ENCODE assay signal across 24 cellular contexts in the genomic region with DNA sequence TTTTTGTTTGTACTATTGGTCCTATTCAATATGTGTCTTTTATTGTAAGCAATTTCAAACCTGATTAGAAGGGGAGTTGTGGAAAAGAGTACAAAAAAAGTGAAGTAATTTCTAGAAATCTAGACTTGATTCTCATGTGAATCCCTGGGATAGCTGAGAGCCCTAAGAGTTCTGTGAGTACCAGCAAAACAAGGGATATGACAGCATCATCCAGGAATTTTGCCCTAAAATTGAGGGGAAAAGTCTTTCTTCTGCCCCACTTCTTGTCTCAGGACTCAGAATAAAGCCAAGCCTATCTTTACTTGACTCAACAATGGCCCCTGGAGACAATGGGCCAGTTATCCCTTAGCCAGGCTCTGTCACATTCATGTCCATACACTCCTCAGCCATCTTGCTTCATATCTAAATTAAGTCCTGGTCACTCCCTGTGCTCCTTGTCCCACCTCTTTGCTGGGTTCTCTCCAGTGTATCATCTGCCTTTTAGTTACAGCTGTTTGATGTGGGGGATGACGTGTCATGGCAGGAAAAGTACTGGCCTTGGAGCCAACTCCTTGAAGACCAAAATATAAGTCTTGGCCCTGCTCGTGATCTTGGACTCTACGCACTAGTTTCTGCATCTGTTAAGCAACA.
DNase-seq lines count a peak whose midpoint lies in the region; ATAC-seq, FAIRE-seq and TF ChIP-seq lines count a peak whose summit lies in the region.
"Had no signal": no experiment of that assay in that cellular context is flagged by ENCODE, and none has a peak within 500 bp of the region (broad histone marks: within the 10 kb centered on the region; RNA-seq: fewer than 3 reads in every experiment).

No MANE protein-coding gene starts in this region.

- peaks cover 54% of the 10 kb centered on the region for H3K4me1 ChIP-seq in endothelial cell of umbilical vein (ENCODE audit: control insufficient read depth, extremely low read depth, insufficient read depth, low read length)
- no peaks in the 10 kb centered on the region for H3K4me1 ChIP-seq in naive thymus-derived CD4-positive, alpha-beta T cell (ENCODE audit: control insufficient read depth in 2 of 2, insufficient read depth in 2 of 2, low read length in 2 of 2)

- intact Hi-C loops in endothelial cell of umbilical vein (cut with micrococcal nuclease), result no loop called here
- intact Hi-C loops in naive thymus-derived CD4-positive, alpha-beta T cell (cut with micrococcal nuclease), result no loop called here
- intact Hi-C loops in CD14-positive monocyte (cut with micrococcal nuclease), result no loop called here

- peak; percentile 50 for FAIRE-seq in endothelial cell of umbilical vein (lab: Jason Lieb, UNC)
- FAIRE-seq: K562, keratinocyte had no signal

- H3K36me3 Mint-ChIP-seq in activated T-cell treated with anti-CD3 and anti-CD28 coated beads, Interleukin-2, amount 50 U/mL, for 72 hours (ENCODE audit: insufficient read depth in 2 of 2), result no peaks in the 10 kb centered on the region
- H3K36me3 Mint-ChIP-seq in naive thymus-derived CD4-positive, alpha-beta T cell, result peaks cover 0 to 5% (median 0%) of the 10 kb centered on the region in 5 donors
- H3K36me3 Mint-ChIP-seq in CD14-positive monocyte, result no peaks in the 10 kb centered on the region
- H3K36me3 Mint-ChIP-seq: activated naive CD8-positive, alpha-beta T cell treated with anti-CD3 and anti-CD28 coated beads for 36 hours; memory B cell had no signal

- H3K27me3 ChIP-seq in endothelial cell of umbilical vein (ENCODE audit: control insufficient read depth in 2 of 2, insufficient read depth in 2 of 2, low read length in 2 of 2), result no peaks in the 10 kb centered on the region
- no peaks in the 10 kb centered on the region for H3K27me3 ChIP-seq in naive thymus-derived CD4-positive, alpha-beta T cell (ENCODE audit: control insufficient read depth in 2 of 2, insufficient read depth in 2 of 2, low read length in 2 of 2)
- H3K27me3 ChIP-seq: hepatocyte, tibial artery had no signal

- TF ChIP-seq CTCF in AG10803 (conservative IDR thresholded peaks at IDR 0.05; ENCODE audit: low read length) (no peak), endothelial cell of umbilical vein (IDR thresholded peaks at IDR 0.05; ENCODE audit: extremely low read depth in 1 of 2, insufficient read depth in 1 of 2, low read depth in 1 of 2, low read length in 2 of 2) (no peak), omental fat pad (IDR thresholded peaks at IDR 0.05) (no peak), CD14-positive monocyte (IDR thresholded peaks at IDR 0.05) (no peak)

- ATAC-seq in omental fat pad (ENCODE audit: low FRiP score) (peak; percentile 67), GM18520 (IDR thresholded peaks at IDR 0.05; ENCODE audit: unreplicated experiment) (no peak)
- ATAC-seq in activated T-cell treated with anti-CD3 and anti-CD28 coated beads, Interleukin-2, amount 50 U/mL, for 72 hours (replicated peaks in 1 of 2), result no peak
- no peak for ATAC-seq in naive thymus-derived CD4-positive, alpha-beta T cell
- ATAC-seq: esophagus mucosa, K562 had no signal

- no peaks in the 10 kb centered on the region for H3K36me3 ChIP-seq in endothelial cell of umbilical vein (ENCODE audit: control insufficient read depth in 2 of 2, extremely low read depth in 1 of 2, insufficient read depth in 2 of 2, low read length in 2 of 2)
- no peaks in the 10 kb centered on the region for H3K36me3 ChIP-seq in naive thymus-derived CD4-positive, alpha-beta T cell (ENCODE audit: control insufficient read depth in 2 of 3, insufficient read depth in 3 of 3, low read length in 3 of 3)
- H3K36me3 ChIP-seq: tibial artery had no signal

- dilution Hi-C loops in endothelial cell of umbilical vein (cut with MboI; ENCODE audit: extremely low pct_ligation_motif_present, low sequenced_read_pairs), result no loop called here

- H3K9ac ChIP-seq in endothelial cell of umbilical vein (replicated peaks; ENCODE audit: extremely low read depth, insufficient read depth, low read length), result no peak overlapping the region

- H3K79me2 ChIP-seq in endothelial cell of umbilical vein (ENCODE audit: control insufficient read depth, insufficient read depth, low read length), result no peaks in the 10 kb centered on the region
- H3K79me2 ChIP-seq: hepatocyte had no signal

- no peak for TF ChIP-seq POLR2A in endothelial cell of umbilical vein (IDR thresholded peaks at IDR 0.05; ENCODE audit: low read depth, low read length)

- H3K4me3 ChIP-seq in AG10803 (ENCODE audit: low read length), result no peak overlapping the region
- H3K4me3 ChIP-seq in endothelial cell of umbilical vein (replicated peaks in 1 of 3; ENCODE audit: insufficient read depth in 1 of 3, low read depth in 1 of 3, low read length in 3 of 3), result no peak overlapping the region
- no peak overlapping the region for H3K4me3 ChIP-seq in naive thymus-derived CD4-positive, alpha-beta T cell (ENCODE audit: low read length)
- H3K4me3 ChIP-seq: hepatocyte, K562, tibial artery had no signal

- H3K9me3 ChIP-seq in endothelial cell of umbilical vein (replicated peaks; ENCODE audit: control insufficient read depth, insufficient read depth, low read length), result no peaks in the 10 kb centered on the region
- no peaks in the 10 kb centered on the region for H3K9me3 ChIP-seq in naive thymus-derived CD4-positive, alpha-beta T cell (ENCODE audit: control insufficient read depth in 2 of 3, low read length in 3 of 3)
- H3K9me3 ChIP-seq: tibial artery had no signal

- peaks cover 0 to 2% of the 10 kb centered on the region in 2 donors for H3K9me3 Mint-ChIP-seq in activated T-cell treated with anti-CD3 and anti-CD28 coated beads, Interleukin-2, amount 50 U/mL, for 72 hours
- peaks cover 0 to 6% (median 0%) of the 10 kb centered on the region in 11 donors for H3K9me3 Mint-ChIP-seq in naive thymus-derived CD4-positive, alpha-beta T cell
- peaks cover 0 to 8% (median 3%) of the 10 kb centered on the region in 7 donors for H3K9me3 Mint-ChIP-seq in CD14-positive monocyte
- H3K9me3 Mint-ChIP-seq: activated naive CD8-positive, alpha-beta T cell treated with anti-CD3 and anti-CD28 coated beads for 36 hours; memory B cell had no signal

- H2AFZ ChIP-seq in endothelial cell of umbilical vein (ENCODE audit: low read depth, low read length), result peak overlapping the region; percentile 7
- H2AFZ ChIP-seq: hepatocyte had no signal

- DNase-seq in AG10803 (ENCODE audit: low read depth) (peak; percentile 47), LHCN-M2 (ENCODE audit: low read depth) (peak; percentile 84), endothelial cell of umbilical vein (ENCODE audit: low read depth, low spot score) (peak; percentile 9), omental fat pad (ENCODE audit: low spot score) (no peak), CD14-positive monocyte (ENCODE audit: low spot score) (no peak)
- DNase-seq in activated T-cell treated with anti-CD3 and anti-CD28 coated beads, Interleukin-2, amount 50 U/mL, for 72 hours, result no peak
- no peak for DNase-seq in naive thymus-derived CD4-positive, alpha-beta T cell
- DNase-seq: ACHN; activated naive CD8-positive, alpha-beta T cell treated with anti-CD3 and anti-CD28 coated beads for 36 hours; caudate nucleus; NCI-H1092; NCI-H2081 treated with DMSO at 0.1 percent for 48 hours; NCI-H524 treated with DMSO at 0.1 percent for 48 hours; SIG-M5; stimulated activated naive CD4-positive, alpha-beta T cell; T-helper 2 cell; tibial artery had no signal

- CTCF ChIA-PET in endothelial cell of umbilical vein (lab: Charles Lee), result no interaction called here
- CTCF ChIA-PET in naive thymus-derived CD4-positive, alpha-beta T cell (lab: Charles Lee), result no interaction called here

- H3K9me1 ChIP-seq in endothelial cell of umbilical vein (replicated peaks; ENCODE audit: control insufficient read depth, extremely low read depth, insufficient read depth, low read length), result no peaks in the 10 kb centered on the region

- H3K4me1 Mint-ChIP-seq in activated T-cell treated with anti-CD3 and anti-CD28 coated beads, Interleukin-2, amount 50 U/mL, for 72 hours (ENCODE audit: low read depth), result no peaks in the 10 kb centered on the region
- peaks cover 0 to 13% (median 8%) of the 10 kb centered on the region in 7 donors for H3K4me1 Mint-ChIP-seq in naive thymus-derived CD4-positive, alpha-beta T cell
- H3K4me1 Mint-ChIP-seq in CD14-positive monocyte, result no peaks in the 10 kb centered on the region
- H3K4me1 Mint-ChIP-seq: memory B cell had no signal

- H3K27ac Mint-ChIP-seq in activated T-cell treated with anti-CD3 and anti-CD28 coated beads, Interleukin-2, amount 50 U/mL, for 72 hours, result no peak overlapping the region
- H3K27ac Mint-ChIP-seq in naive thymus-derived CD4-positive, alpha-beta T cell, result no peak overlapping the region
- H3K27ac Mint-ChIP-seq in CD14-positive monocyte, result no peak overlapping the region
- H3K27ac Mint-ChIP-seq: activated naive CD8-positive, alpha-beta T cell treated with anti-CD3 and anti-CD28 coated beads for 36 hours; memory B cell had no signal

- no peaks in the 10 kb centered on the region for H4K20me1 ChIP-seq in endothelial cell of umbilical vein (replicated peaks; ENCODE audit: control insufficient read depth, extremely low read depth, insufficient read depth, low read length)

- no peaks in the 10 kb centered on the region for H3K27me3 Mint-ChIP-seq in activated T-cell treated with anti-CD3 and anti-CD28 coated beads, Interleukin-2, amount 50 U/mL, for 72 hours (ENCODE audit: low read depth)
- H3K27me3 Mint-ChIP-seq in naive thymus-derived CD4-positive, alpha-beta T cell, result peaks cover 0 to 8% (median 3%) of the 10 kb centered on the region in 5 donors
- H3K27me3 Mint-ChIP-seq in CD14-positive monocyte (ENCODE audit: low read depth in 3 of 3), result peaks cover 0 to 2% (median 0%) of the 10 kb centered on the region in 3 donors
- H3K27me3 Mint-ChIP-seq: activated naive CD8-positive, alpha-beta T cell treated with anti-CD3 and anti-CD28 coated beads for 36 hours; memory B cell had no signal

- peak overlapping the region; percentile 10 for H3K4me2 ChIP-seq in endothelial cell of umbilical vein (ENCODE audit: insufficient read depth, low read length)
- H3K4me2 ChIP-seq: hepatocyte had no signal

- no peak overlapping the region for H3K4me3 Mint-ChIP-seq in activated T-cell treated with anti-CD3 and anti-CD28 coated beads, Interleukin-2, amount 50 U/mL, for 72 hours
- H3K4me3 Mint-ChIP-seq in naive thymus-derived CD4-positive, alpha-beta T cell, result no peak overlapping the region
- H3K4me3 Mint-ChIP-seq in CD14-positive monocyte, result no peak overlapping the region
- H3K4me3 Mint-ChIP-seq: activated naive CD8-positive, alpha-beta T cell treated with anti-CD3 and anti-CD28 coated beads for 36 hours; memory B cell; neural crest cell had no signal

- POLR2A ChIA-PET in endothelial cell of umbilical vein (lab: Charles Lee), result no interaction called here
- POLR2A ChIA-PET in naive thymus-derived CD4-positive, alpha-beta T cell (lab: Charles Lee), result no interaction called here

- peak overlapping the region; percentile 61 for H3K27ac ChIP-seq in endothelial cell of umbilical vein (ENCODE audit: insufficient read depth, low read depth, low read length)
- no peak overlapping the region for H3K27ac ChIP-seq in naive thymus-derived CD4-positive, alpha-beta T cell (ENCODE audit: low read depth, low read length)
- H3K27ac ChIP-seq: hepatocyte, tibial artery had no signal

- BruUV-seq in endothelial cell of umbilical vein (replicated peaks; lab: Mats Ljungman, UMichigan), result no TSS peak

TF ChIP-seq in endothelial cell of umbilical vein, 7 proteins besides CTCF, POLR2A, EP300 and RAD21 (continues in another document):
- TF ChIP-seq POLR2AphosphoS5 (IDR thresholded peaks at IDR 0.05; ENCODE audit: insufficient read depth, low read depth, low read length), result no peak
- TF ChIP-seq FOS (IDR thresholded peaks at IDR 0.05; ENCODE audit: borderline replicate concordance, insufficient read depth, low read length), result peak; percentile 25

Comparison
In these comparisons a context has a peak if more than half of its experiments do, and no peak if none do; other contexts are left out.
1. DNase-seq: peak in AG10803 (single experiment), LHCN-M2 (single experiment) and endothelial cell of umbilical vein (single experiment); none in omental fat pad (single experiment), activated T-cell treated with anti-CD3 and anti-CD28 coated beads, Interleukin-2, amount 50 U/mL, for 72 hours (0 of 2), naive thymus-derived CD4-positive, alpha-beta T cell (0 of 9) and CD14-positive monocyte (single experiment).